1 cellular context compared by ENCODE assay signal in the genomic region with DNA sequence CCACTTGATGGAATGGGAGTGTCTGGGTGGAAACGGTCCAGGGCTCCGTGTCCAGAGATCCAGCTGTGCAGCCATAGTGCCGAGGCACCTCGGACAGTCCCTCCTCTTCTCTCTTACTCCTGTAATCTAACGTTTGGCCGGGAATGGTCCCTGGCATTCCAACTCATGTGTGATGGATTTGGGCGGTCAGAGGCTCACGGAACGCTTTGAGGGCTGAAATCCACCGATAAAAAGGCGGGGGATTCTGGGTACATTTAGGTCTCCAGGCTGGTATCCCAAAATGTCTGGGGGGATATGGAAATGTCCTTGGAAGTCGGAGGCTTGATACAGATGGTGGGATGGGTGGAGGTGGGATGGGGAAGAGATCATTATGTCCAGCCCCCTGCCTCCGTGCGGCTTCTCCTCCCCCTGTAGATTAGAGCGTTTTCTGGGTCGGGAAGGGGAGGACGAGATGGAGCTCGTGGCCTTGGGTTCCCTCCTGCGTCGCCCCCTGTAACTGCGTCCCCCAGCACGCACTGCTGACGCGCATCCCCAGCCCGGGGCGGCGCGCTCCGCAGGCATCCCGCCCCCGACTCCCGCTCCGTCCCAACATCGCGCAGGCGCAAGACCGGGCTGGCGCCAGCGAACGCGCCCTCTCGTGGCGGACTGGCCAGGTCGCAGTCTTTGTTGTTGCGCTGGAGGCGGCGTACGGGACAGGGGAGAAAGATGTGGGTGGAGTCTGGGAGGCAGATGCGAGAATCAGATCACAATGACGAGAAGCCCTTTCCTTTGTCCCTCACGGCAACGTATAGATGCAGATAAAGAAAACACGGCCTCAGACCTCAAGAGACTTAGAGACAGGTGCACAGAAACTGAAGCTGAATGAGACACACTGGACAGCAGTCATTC.
A peak's percentile ranks its signal among the peaks of the same experiment; 100 is the strongest.
TF ChIP-seq lines count a peak whose summit lies in the region.

No MANE protein-coding gene starts in this region.

TF ChIP-seq in HepG2, 621 proteins besides CTCF, POLR2A, EP300 and RAD21 (continued from another document and continues in another):
- 0 out of 2 replicates have a peak, but pooled peaks have one; percentile 40 for TF ChIP-seq HDAC1 (CRISPR knock-in tag; IDR thresholded peaks at IDR 0.05)
- TF ChIP-seq, protein P1, sequence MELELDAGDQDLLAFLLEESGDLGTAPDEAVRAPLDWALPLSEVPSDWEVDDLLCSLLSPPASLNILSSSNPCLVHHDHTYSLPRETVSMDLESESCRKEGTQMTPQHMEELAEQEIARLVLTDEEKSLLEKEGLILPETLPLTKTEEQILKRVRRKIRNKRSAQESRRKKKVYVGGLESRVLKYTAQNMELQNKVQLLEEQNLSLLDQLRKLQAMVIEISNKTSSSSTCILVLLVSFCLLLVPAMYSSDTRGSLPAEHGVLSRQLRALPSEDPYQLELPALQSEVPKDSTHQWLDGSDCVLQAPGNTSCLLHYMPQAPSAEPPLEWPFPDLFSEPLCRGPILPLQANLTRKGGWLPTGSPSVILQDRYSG (CRISPR knock-in tag; IDR thresholded peaks at IDR 0.05) = no peak
- no peak for TF ChIP-seq ARHGAP35 (CRISPR knock-in tag; IDR thresholded peaks at IDR 0.05; ENCODE audit: borderline replicate concordance)
- peak; percentile 66; the same call in 1 of the 2 replicates for TF ChIP-seq NFKB2 (CRISPR knock-in tag; IDR thresholded peaks at IDR 0.05; ENCODE audit: borderline replicate concordance)
- no peak for TF ChIP-seq TOE1 (CRISPR knock-in tag; IDR thresholded peaks at IDR 0.05)
- peak; percentile 7 for TF ChIP-seq ZFP36 (IDR thresholded peaks at IDR 0.05; ENCODE audit: borderline replicate concordance, low read depth, low read length, partially characterized antibody)
- TF ChIP-seq ZNF225 (CRISPR knock-in tag; IDR thresholded peaks at IDR 0.05) = peak; percentile 82; the same call in 1 of the 2 replicates
- TF ChIP-seq, protein P2, sequence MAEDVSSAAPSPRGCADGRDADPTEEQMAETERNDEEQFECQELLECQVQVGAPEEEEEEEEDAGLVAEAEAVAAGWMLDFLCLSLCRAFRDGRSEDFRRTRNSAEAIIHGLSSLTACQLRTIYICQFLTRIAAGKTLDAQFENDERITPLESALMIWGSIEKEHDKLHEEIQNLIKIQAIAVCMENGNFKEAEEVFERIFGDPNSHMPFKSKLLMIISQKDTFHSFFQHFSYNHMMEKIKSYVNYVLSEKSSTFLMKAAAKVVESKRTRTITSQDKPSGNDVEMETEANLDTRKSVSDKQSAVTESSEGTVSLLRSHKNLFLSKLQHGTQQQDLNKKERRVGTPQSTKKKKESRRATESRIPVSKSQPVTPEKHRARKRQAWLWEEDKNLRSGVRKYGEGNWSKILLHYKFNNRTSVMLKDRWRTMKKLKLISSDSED (CRISPR knock-in tag; IDR thresholded peaks at IDR 0.05) = no peak
- peak; percentile 29; the same call in 1 of the 2 replicates for TF ChIP-seq JUND (CRISPR knock-in tag; IDR thresholded peaks at IDR 0.05)
- peak; percentile 76; the same call in 1 of the 2 replicates for TF ChIP-seq ZNF205 (CRISPR knock-in tag; IDR thresholded peaks at IDR 0.05)
- TF ChIP-seq ZNF816 (CRISPR knock-in tag; IDR thresholded peaks at IDR 0.05; ENCODE audit: borderline replicate concordance) = no peak
- TF ChIP-seq ATM (IDR thresholded peaks at IDR 0.05; ENCODE audit: borderline replicate concordance) = no peak
- TF ChIP-seq PTBP1 (IDR thresholded peaks at IDR 0.05; ENCODE audit: low read depth, low read length, poor library complexity, severe bottlenecking) = peak; percentile 31
- no peak; the same call in 1 of the 2 replicates for TF ChIP-seq NRL (CRISPR knock-in tag; IDR thresholded peaks at IDR 0.05; ENCODE audit: borderline replicate concordance)
- TF ChIP-seq, protein P3, sequence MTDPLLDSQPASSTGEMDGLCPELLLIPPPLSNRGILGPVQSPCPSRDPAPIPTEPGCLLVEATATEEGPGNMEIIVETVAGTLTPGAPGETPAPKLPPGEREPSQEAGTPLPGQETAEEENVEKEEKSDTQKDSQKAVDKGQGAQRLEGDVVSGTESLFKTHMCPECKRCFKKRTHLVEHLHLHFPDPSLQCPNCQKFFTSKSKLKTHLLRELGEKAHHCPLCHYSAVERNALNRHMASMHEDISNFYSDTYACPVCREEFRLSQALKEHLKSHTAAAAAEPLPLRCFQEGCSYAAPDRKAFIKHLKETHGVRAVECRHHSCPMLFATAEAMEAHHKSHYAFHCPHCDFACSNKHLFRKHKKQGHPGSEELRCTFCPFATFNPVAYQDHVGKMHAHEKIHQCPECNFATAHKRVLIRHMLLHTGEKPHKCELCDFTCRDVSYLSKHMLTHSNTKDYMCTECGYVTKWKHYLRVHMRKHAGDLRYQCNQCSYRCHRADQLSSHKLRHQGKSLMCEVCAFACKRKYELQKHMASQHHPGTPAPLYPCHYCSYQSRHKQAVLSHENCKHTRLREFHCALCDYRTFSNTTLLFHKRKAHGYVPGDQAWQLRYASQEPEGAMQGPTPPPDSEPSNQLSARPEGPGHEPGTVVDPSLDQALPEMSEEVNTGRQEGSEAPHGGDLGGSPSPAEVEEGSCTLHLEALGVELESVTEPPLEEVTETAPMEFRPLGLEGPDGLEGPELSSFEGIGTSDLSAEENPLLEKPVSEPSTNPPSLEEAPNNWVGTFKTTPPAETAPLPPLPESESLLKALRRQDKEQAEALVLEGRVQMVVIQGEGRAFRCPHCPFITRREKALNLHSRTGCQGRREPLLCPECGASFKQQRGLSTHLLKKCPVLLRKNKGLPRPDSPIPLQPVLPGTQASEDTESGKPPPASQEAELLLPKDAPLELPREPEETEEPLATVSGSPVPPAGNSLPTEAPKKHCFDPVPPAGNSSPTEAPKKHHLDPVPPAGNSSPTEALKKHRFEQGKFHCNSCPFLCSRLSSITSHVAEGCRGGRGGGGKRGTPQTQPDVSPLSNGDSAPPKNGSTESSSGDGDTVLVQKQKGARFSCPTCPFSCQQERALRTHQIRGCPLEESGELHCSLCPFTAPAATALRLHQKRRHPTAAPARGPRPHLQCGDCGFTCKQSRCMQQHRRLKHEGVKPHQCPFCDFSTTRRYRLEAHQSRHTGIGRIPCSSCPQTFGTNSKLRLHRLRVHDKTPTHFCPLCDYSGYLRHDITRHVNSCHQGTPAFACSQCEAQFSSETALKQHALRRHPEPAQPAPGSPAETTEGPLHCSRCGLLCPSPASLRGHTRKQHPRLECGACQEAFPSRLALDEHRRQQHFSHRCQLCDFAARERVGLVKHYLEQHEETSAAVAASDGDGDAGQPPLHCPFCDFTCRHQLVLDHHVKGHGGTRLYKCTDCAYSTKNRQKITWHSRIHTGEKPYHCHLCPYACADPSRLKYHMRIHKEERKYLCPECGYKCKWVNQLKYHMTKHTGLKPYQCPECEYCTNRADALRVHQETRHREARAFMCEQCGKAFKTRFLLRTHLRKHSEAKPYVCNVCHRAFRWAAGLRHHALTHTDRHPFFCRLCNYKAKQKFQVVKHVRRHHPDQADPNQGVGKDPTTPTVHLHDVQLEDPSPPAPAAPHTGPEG (CRISPR knock-in tag; IDR thresholded peaks at IDR 0.05) = no peak
- no peak for TF ChIP-seq MIXL1 (CRISPR knock-in tag; IDR thresholded peaks at IDR 0.05)
- no peak for TF ChIP-seq ONECUT2 (CRISPR knock-in tag; IDR thresholded peaks at IDR 0.05)
- TF ChIP-seq, protein P4, sequence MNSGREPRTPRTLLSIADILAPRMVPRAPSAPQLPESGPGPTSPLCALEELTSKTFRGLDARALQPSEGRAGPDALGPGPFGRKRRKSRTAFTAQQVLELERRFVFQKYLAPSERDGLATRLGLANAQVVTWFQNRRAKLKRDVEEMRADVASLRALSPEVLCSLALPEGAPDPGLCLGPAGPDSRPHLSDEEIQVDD (CRISPR knock-in tag; IDR thresholded peaks at IDR 0.05; ENCODE audit: borderline replicate concordance) = peak; percentile 92
- TF ChIP-seq, protein P5, sequence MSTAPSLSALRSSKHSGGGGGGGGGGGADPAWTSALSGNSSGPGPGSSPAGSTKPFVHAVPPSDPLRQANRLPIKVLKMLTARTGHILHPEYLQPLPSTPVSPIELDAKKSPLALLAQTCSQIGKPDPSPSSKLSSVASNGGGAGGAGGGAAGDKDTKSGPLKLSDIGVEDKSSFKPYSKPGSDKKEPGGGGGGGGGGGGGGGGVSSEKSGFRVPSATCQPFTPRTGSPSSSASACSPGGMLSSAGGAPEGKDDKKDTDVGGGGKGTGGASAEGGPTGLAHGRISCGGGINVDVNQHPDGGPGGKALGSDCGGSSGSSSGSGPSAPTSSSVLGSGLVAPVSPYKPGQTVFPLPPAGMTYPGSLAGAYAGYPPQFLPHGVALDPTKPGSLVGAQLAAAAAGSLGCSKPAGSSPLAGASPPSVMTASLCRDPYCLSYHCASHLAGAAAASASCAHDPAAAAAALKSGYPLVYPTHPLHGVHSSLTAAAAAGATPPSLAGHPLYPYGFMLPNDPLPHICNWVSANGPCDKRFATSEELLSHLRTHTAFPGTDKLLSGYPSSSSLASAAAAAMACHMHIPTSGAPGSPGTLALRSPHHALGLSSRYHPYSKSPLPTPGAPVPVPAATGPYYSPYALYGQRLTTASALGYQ (CRISPR knock-in tag; IDR thresholded peaks at IDR 0.05) = no peak
- TF ChIP-seq ELF4 (CRISPR knock-in tag; IDR thresholded peaks at IDR 0.05; ENCODE audit: borderline replicate concordance) = no peak
- TF ChIP-seq ZNF83 (CRISPR knock-in tag; IDR thresholded peaks at IDR 0.05; ENCODE audit: borderline replicate concordance) = peak; percentile 77; the same call in 1 of the 2 replicates
- TF ChIP-seq BORCS8-MEF2B (CRISPR knock-in tag; IDR thresholded peaks at IDR 0.05) = no peak; the same call in 1 of the 2 replicates
- TF ChIP-seq ZSCAN21 (CRISPR knock-in tag; IDR thresholded peaks at IDR 0.05; ENCODE audit: borderline replicate concordance) = no peak
- no peak for TF ChIP-seq HES4 (CRISPR knock-in tag; IDR thresholded peaks at IDR 0.05; ENCODE audit: borderline replicate concordance)
- peak; percentile 86; the same call in 1 of the 2 replicates for TF ChIP-seq ZIK1 (CRISPR knock-in tag; IDR thresholded peaks at IDR 0.05; ENCODE audit: borderline replicate concordance, low read depth)
- no peak for TF ChIP-seq ZNF484 (CRISPR knock-in tag; IDR thresholded peaks at IDR 0.05; ENCODE audit: borderline replicate concordance, low read depth)
- no peak for TF ChIP-seq SAFB2 (CRISPR knock-in tag; IDR thresholded peaks at IDR 0.05; ENCODE audit: borderline replicate concordance, low read depth)
- no peak for TF ChIP-seq WIZ (CRISPR knock-in tag; IDR thresholded peaks at IDR 0.05)
- TF ChIP-seq SALL2 (CRISPR knock-in tag; IDR thresholded peaks at IDR 0.05) = no peak
- no peak for TF ChIP-seq PAX8 (CRISPR knock-in tag; IDR thresholded peaks at IDR 0.05; ENCODE audit: borderline replicate concordance)
- TF ChIP-seq POGZ (CRISPR knock-in tag; IDR thresholded peaks at IDR 0.05) = peak; percentile 46; the same call in 1 of the 2 replicates
- TF ChIP-seq, protein P6, sequence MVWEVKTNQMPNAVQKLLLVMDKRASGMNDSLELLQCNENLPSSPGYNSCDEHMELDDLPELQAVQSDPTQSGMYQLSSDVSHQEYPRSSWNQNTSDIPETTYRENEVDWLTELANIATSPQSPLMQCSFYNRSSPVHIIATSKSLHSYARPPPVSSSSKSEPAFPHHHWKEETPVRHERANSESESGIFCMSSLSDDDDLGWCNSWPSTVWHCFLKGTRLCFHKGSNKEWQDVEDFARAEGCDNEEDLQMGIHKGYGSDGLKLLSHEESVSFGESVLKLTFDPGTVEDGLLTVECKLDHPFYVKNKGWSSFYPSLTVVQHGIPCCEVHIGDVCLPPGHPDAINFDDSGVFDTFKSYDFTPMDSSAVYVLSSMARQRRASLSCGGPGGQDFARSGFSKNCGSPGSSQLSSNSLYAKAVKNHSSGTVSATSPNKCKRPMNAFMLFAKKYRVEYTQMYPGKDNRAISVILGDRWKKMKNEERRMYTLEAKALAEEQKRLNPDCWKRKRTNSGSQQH (CRISPR knock-in tag; IDR thresholded peaks at IDR 0.05; ENCODE audit: low read depth) = peak; percentile 74; the same call in 1 of the 2 replicates
- TF ChIP-seq SRSF9 (IDR thresholded peaks at IDR 0.05; ENCODE audit: borderline replicate concordance, insufficient read depth, low read depth, low read length, poor library complexity, severe bottlenecking) = no peak
- TF ChIP-seq, protein P7, sequence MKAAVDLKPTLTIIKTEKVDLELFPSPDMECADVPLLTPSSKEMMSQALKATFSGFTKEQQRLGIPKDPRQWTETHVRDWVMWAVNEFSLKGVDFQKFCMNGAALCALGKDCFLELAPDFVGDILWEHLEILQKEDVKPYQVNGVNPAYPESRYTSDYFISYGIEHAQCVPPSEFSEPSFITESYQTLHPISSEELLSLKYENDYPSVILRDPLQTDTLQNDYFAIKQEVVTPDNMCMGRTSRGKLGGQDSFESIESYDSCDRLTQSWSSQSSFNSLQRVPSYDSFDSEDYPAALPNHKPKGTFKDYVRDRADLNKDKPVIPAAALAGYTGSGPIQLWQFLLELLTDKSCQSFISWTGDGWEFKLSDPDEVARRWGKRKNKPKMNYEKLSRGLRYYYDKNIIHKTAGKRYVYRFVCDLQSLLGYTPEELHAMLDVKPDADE (CRISPR knock-in tag; IDR thresholded peaks at IDR 0.05) = no peak
- no peak for TF ChIP-seq MED13 (CRISPR knock-in tag; IDR thresholded peaks at IDR 0.05)
- TF ChIP-seq, protein P8, sequence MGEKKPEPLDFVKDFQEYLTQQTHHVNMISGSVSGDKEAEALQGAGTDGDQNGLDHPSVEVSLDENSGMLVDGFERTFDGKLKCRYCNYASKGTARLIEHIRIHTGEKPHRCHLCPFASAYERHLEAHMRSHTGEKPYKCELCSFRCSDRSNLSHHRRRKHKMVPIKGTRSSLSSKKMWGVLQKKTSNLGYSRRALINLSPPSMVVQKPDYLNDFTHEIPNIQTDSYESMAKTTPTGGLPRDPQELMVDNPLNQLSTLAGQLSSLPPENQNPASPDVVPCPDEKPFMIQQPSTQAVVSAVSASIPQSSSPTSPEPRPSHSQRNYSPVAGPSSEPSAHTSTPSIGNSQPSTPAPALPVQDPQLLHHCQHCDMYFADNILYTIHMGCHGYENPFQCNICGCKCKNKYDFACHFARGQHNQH (CRISPR knock-in tag; IDR thresholded peaks at IDR 0.05) = peak; percentile 76; the same call in 1 of the 2 replicates
- TF ChIP-seq TARDBP (CRISPR knock-in tag; IDR thresholded peaks at IDR 0.05) = no peak
- no peak for TF ChIP-seq TMF1 (CRISPR knock-in tag; IDR thresholded peaks at IDR 0.05; ENCODE audit: low read depth)
- no peak for TF ChIP-seq JDP2 (CRISPR knock-in tag; IDR thresholded peaks at IDR 0.05; ENCODE audit: borderline replicate concordance)
- TF ChIP-seq, protein P9, sequence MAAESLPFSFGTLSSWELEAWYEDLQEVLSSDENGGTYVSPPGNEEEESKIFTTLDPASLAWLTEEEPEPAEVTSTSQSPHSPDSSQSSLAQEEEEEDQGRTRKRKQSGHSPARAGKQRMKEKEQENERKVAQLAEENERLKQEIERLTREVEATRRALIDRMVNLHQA (CRISPR knock-in tag; IDR thresholded peaks at IDR 0.05) = no peak
- TF ChIP-seq, protein P10, sequence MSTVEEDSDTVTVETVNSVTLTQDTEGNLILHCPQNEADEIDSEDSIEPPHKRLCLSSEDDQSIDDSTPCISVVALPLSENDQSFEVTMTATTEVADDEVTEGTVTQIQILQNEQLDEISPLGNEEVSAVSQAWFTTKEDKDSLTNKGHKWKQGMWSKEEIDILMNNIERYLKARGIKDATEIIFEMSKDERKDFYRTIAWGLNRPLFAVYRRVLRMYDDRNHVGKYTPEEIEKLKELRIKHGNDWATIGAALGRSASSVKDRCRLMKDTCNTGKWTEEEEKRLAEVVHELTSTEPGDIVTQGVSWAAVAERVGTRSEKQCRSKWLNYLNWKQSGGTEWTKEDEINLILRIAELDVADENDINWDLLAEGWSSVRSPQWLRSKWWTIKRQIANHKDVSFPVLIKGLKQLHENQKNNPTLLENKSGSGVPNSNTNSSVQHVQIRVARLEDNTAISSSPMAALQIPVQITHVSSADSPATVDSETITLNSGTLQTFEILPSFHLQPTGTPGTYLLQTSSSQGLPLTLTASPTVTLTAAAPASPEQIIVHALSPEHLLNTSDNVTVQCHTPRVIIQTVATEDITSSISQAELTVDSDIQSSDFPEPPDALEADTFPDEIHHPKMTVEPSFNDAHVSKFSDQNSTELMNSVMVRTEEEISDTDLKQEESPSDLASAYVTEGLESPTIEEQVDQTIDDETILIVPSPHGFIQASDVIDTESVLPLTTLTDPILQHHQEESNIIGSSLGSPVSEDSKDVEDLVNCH (CRISPR knock-in tag; IDR thresholded peaks at IDR 0.05) = no peak
- no peak for TF ChIP-seq NFYB (CRISPR knock-in tag; IDR thresholded peaks at IDR 0.05)
